Comparison of ENCODE assay signal across 16 cellular contexts in genomic region chr9:121150188-121150587, GRCh38. TPM values are rescaled to one million over a fixed set of nuclear protein-coding genes. Genes with fewer than 3 reads are reported as not detected.
DNase-seq lines count a peak whose midpoint lies in the region; ATAC-seq and TF ChIP-seq lines count a peak whose summit lies in the region.
"Had no signal": no experiment of that assay in that cellular context is flagged by ENCODE, and none has a peak within 500 bp of the region (broad histone marks: within the 10 kb centered on the region; RNA-seq: fewer than 3 reads in every experiment).

No MANE protein-coding gene starts in this region.

- peak overlapping the region; percentile 5 for H3K27ac Mint-ChIP-seq in activated naive CD4-positive, alpha-beta T cell treated with anti-CD3 and anti-CD28 coated beads for 36 hours
- H3K27ac Mint-ChIP-seq in CD8-positive, alpha-beta T cell, result peak overlapping the region; percentile 6
- H3K27ac Mint-ChIP-seq in WTC11, result no peak overlapping the region

- no peak overlapping the region for H3K18ac ChIP-seq in trophoblast cell (ENCODE audit: low read length)

- H4K12ac ChIP-seq in trophoblast cell (ENCODE audit: low read depth, low read length), result no peak overlapping the region

- H3K27ac ChIP-seq in CD8-positive, alpha-beta T cell (ENCODE audit: low read depth, low read length), result no peak overlapping the region
- H3K27ac ChIP-seq in trophoblast cell (ENCODE audit: low read depth, low read length) (no peak overlapping the region), vagina (no peak overlapping the region)
- H3K27ac ChIP-seq: BLaER1 treated with 17β-estradiol and CSF1 and Interleukin-3, amounts not matched to agents 10 nM and 100 nM had no signal

- no peak overlapping the region for H3K9ac ChIP-seq in trophoblast cell (ENCODE audit: low read length)
- H3K9ac ChIP-seq: BLaER1 treated with 17β-estradiol and CSF1 and Interleukin-3, amounts not matched to agents 10 nM and 100 nM had no signal

- no peak for TF ChIP-seq CTCF in CD8-positive, alpha-beta T cell (IDR thresholded peaks at IDR 0.05)
- TF ChIP-seq CTCF in WTC11 (IDR thresholded peaks at IDR 0.05) (no peak), vagina (IDR thresholded peaks at IDR 0.05) (no peak)

- H3K4me3 Mint-ChIP-seq in activated naive CD4-positive, alpha-beta T cell treated with anti-CD3 and anti-CD28 coated beads for 36 hours, result no peak overlapping the region
- no peak overlapping the region for H3K4me3 Mint-ChIP-seq in CD8-positive, alpha-beta T cell
- no peak overlapping the region for H3K4me3 Mint-ChIP-seq in WTC11

- H2AK5ac ChIP-seq in trophoblast cell (ENCODE audit: low read length), result no peak overlapping the region

- H3K4me1 Mint-ChIP-seq in activated naive CD4-positive, alpha-beta T cell treated with anti-CD3 and anti-CD28 coated beads for 36 hours (ENCODE audit: low read depth), result peaks cover 10% of the 10 kb centered on the region
- H3K4me1 Mint-ChIP-seq in CD8-positive, alpha-beta T cell (ENCODE audit: low read depth), result peaks cover 19% of the 10 kb centered on the region
- H3K4me1 Mint-ChIP-seq in WTC11, result peaks cover 9% of the 10 kb centered on the region

- intact Hi-C loops in activated naive CD4-positive, alpha-beta T cell treated with anti-CD3 and anti-CD28 coated beads for 36 hours (cut with micrococcal nuclease), result loop anchor here (10.0 kb wide), 1 partner anchor 165 kb away; no protein-coding TSS in a partner anchor
- intact Hi-C loops in CD8-positive, alpha-beta T cell (cut with DNase I, micrococcal nuclease), result no loop called here
- intact Hi-C loops in vagina (cut with DNase I), result no loop called here

- no peak overlapping the region for H3K4me2 ChIP-seq in trophoblast cell (ENCODE audit: low read length)
- H3K4me2 ChIP-seq: BLaER1 treated with 17β-estradiol and CSF1 and Interleukin-3, amounts not matched to agents 10 nM and 100 nM had no signal

- H2BK5ac ChIP-seq in trophoblast cell (ENCODE audit: low read depth, low read length, poor library complexity), result no peak overlapping the region

- WGBS in trophoblast cell (ENCODE audit: extremely low coverage, insufficient coverage, insufficient read length), result no CpG with 5 or more reads among the region's 2 CpGs

- no peak overlapping the region for H4K8ac ChIP-seq in trophoblast cell (ENCODE audit: low read depth, low read length)

- no peaks in the 10 kb centered on the region for H3K9me3 ChIP-seq in CD8-positive, alpha-beta T cell (ENCODE audit: low read length)
- H3K9me3 ChIP-seq in trophoblast cell (ENCODE audit: insufficient read depth, low read depth, low read length), result no peaks in the 10 kb centered on the region
- no peaks in the 10 kb centered on the region for H3K9me3 ChIP-seq in vagina
- H3K9me3 ChIP-seq: BLaER1 treated with 17β-estradiol and CSF1 and Interleukin-3, amounts not matched to agents 10 nM and 100 nM had no signal

- H3K9me3 Mint-ChIP-seq in activated naive CD4-positive, alpha-beta T cell treated with anti-CD3 and anti-CD28 coated beads for 36 hours, result no peaks in the 10 kb centered on the region
- H3K9me3 Mint-ChIP-seq in CD8-positive, alpha-beta T cell, result no peaks in the 10 kb centered on the region
- no peaks in the 10 kb centered on the region for H3K9me3 Mint-ChIP-seq in WTC11

- no peak overlapping the region for H2AFZ ChIP-seq in trophoblast cell (ENCODE audit: insufficient read depth, low read length, poor library complexity)

- peaks cover 46% of the 10 kb centered on the region for H3K36me3 Mint-ChIP-seq in activated naive CD4-positive, alpha-beta T cell treated with anti-CD3 and anti-CD28 coated beads for 36 hours (ENCODE audit: low read depth)
- peaks cover 83% of the 10 kb centered on the region for H3K36me3 Mint-ChIP-seq in CD8-positive, alpha-beta T cell
- peaks cover 5% of the 10 kb centered on the region; the same call in 1 of the 2 replicates for H3K36me3 Mint-ChIP-seq in WTC11

- H3K4me3 ChIP-seq in CD8-positive, alpha-beta T cell (ENCODE audit: low read depth, low read length), result no peak overlapping the region
- H3K4me3 ChIP-seq in trophoblast cell (ENCODE audit: low read depth, low read length), result peak overlapping the region; percentile 54
- no peak overlapping the region for H3K4me3 ChIP-seq in vagina
- H3K4me3 ChIP-seq: BLaER1 treated with 17β-estradiol and CSF1 and Interleukin-3, amounts not matched to agents 10 nM and 100 nM had no signal

- no peak overlapping the region for H2BK120ac ChIP-seq in trophoblast cell (ENCODE audit: insufficient read depth, low read length, poor library complexity)

- H3K79me2 ChIP-seq in trophoblast cell (ENCODE audit: control insufficient read depth, insufficient read depth, low read length, poor library complexity), result no peaks in the 10 kb centered on the region

- no peak overlapping the region for H2BK12ac ChIP-seq in trophoblast cell (ENCODE audit: low read length)

- no peak overlapping the region for H3K14ac ChIP-seq in trophoblast cell (ENCODE audit: low read length)

- H3K23ac ChIP-seq in trophoblast cell (ENCODE audit: low read length), result no peak overlapping the region

- peaks cover 5% of the 10 kb centered on the region for H3K4me1 ChIP-seq in CD8-positive, alpha-beta T cell (ENCODE audit: insufficient read depth, low read length)
- H3K4me1 ChIP-seq in trophoblast cell (ENCODE audit: control insufficient read depth in 1 of 2, insufficient read depth in 2 of 2, low read length in 2 of 2) (no peaks in the 10 kb centered on the region), vagina (no peaks in the 10 kb centered on the region)

- no peak overlapping the region for H3K4ac ChIP-seq in trophoblast cell (ENCODE audit: low read depth, low read length)

- no peak for ATAC-seq in CD8-positive, alpha-beta T cell
- ATAC-seq in WTC11 (no peak), GM18909 (IDR thresholded peaks at IDR 0.05; ENCODE audit: poor library complexity, unreplicated experiment) (no peak)
- ATAC-seq: Right ventricle myocardium inferior had no signal

- H3K27me3 Mint-ChIP-seq in activated naive CD4-positive, alpha-beta T cell treated with anti-CD3 and anti-CD28 coated beads for 36 hours (ENCODE audit: low read depth), result no peaks in the 10 kb centered on the region
- no peaks in the 10 kb centered on the region for H3K27me3 Mint-ChIP-seq in CD8-positive, alpha-beta T cell (ENCODE audit: low read depth)
- H3K27me3 Mint-ChIP-seq in WTC11 (ENCODE audit: low read depth), result no peaks in the 10 kb centered on the region

- no peak for TF ChIP-seq POLR2A in vagina (IDR thresholded peaks at IDR 0.05)

- no peak for DNase-seq in activated naive CD4-positive, alpha-beta T cell treated with anti-CD3 and anti-CD28 coated beads for 36 hours
- DNase-seq in activated naive CD4-positive, alpha-beta T cell (lab: John Stamatoyannopoulos, UW), result no peak
- DNase-seq in CD8-positive, alpha-beta T cell, result no peak
- no peak for DNase-seq in WTC11 (ENCODE audit: low spot score)
- DNase-seq in trophoblast cell, result no peak
- no peak for DNase-seq in NCI-H146 treated with DMSO at 0.1 percent for 48 hours (lab: John Stamatoyannopoulos, UW; ENCODE audit: unreplicated experiment)
- DNase-seq in vagina (ENCODE audit: extremely low spot score in 2 of 2), result no peak
- DNase-seq: DMS79 treated with DMSO at 0.1 percent for 48 hours; NCI-H1105; NCI-H1694; NCI-H2081 treated with DMSO at 0.1 percent for 48 hours; NCI-H748 treated with DMSO at 0.1 percent for 48 hours; NK-92 treated with Interleukin-12 subunit alpha and Interleukin-12 subunit beta, amount 100 ng/mL, for 24 hours had no signal

- peaks cover 50% of the 10 kb centered on the region for H3K36me3 ChIP-seq in CD8-positive, alpha-beta T cell (ENCODE audit: insufficient read depth, low read length)
- peaks cover 3 to 7% of the 10 kb centered on the region in 2 experiments for H3K36me3 ChIP-seq in trophoblast cell (ENCODE audit: control insufficient read depth in 1 of 2, insufficient read depth in 2 of 2, low read length in 2 of 2)
- H3K36me3 ChIP-seq in vagina, result peaks cover 0 to 44% of the 10 kb centered on the region in 2 donors

- no peaks in the 10 kb centered on the region for H3K79me1 ChIP-seq in trophoblast cell (ENCODE audit: low read length)

- H4K91ac ChIP-seq in trophoblast cell (ENCODE audit: low read depth, low read length), result no peak overlapping the region

- no peaks in the 10 kb centered on the region for H3K27me3 ChIP-seq in CD8-positive, alpha-beta T cell (ENCODE audit: insufficient read depth, low read length)
- no peaks in the 10 kb centered on the region for H3K27me3 ChIP-seq in trophoblast cell (ENCODE audit: insufficient read depth, low read length)
- H3K27me3 ChIP-seq in vagina, result no peaks in the 10 kb centered on the region
- H3K27me3 ChIP-seq: BLaER1 treated with 17β-estradiol and CSF1 and Interleukin-3, amounts not matched to agents 10 nM and 100 nM had no signal

- CTCF ChIA-PET in activated naive CD4-positive, alpha-beta T cell treated with anti-CD3 and anti-CD28 coated beads for 36 hours (lab: Charles Lee), result interaction anchor here (1.0 kb wide), 1 partner anchor 63 kb away, joined by 3 read pairs; no protein-coding TSS in a partner anchor
- CTCF ChIA-PET in CD8-positive, alpha-beta T cell (lab: Charles Lee), result interaction anchor here (0.8 to 1.7 kb wide), 3 partner anchors 18 to 20 kb away, joined by 3 to 4 read pairs (median 3); no protein-coding TSS in a partner anchor
- CTCF ChIA-PET in WTC11 (lab: Charles Lee), result interaction anchor here (1.5 kb wide), 1 partner anchor 19 kb away, joined by 4 read pairs; no protein-coding TSS in a partner anchor

- POLR2A ChIA-PET in CD8-positive, alpha-beta T cell (lab: Charles Lee), result interaction anchor here (1.1 kb wide), 1 partner anchor 29 kb away, joined by 3 read pairs; no protein-coding TSS in a partner anchor
- POLR2A ChIA-PET in WTC11 (lab: Charles Lee), result no interaction called here

TF ChIP-seq in WTC11, 78 proteins besides CTCF, POLR2A, EP300 and RAD21 (continues in another document):
- peak; percentile 53 for TF ChIP-seq ZNF423 (CRISPR knock-in tag; IDR thresholded peaks at IDR 0.05)
- no peak for TF ChIP-seq USF2 (CRISPR knock-in tag; IDR thresholded peaks at IDR 0.05)

RNA-seq across cellular contexts. Expression of gene RAB14, which starts 51.5 kb away (rescaled TPM):
- total RNA-seq in activated naive CD4-positive, alpha-beta T cell treated with anti-CD3 and anti-CD28 coated beads for 36 hours, result 10 to 100 TPM; 61.1 to 64.2 TPM
- 10 to 100 TPM; 58.8 to 60.4 TPM for total RNA-seq in CD8-positive, alpha-beta T cell
- total RNA-seq in WTC11 (2021) (32.3 to 36.0 TPM (median 34.0 TPM) in 3 replicates), vagina (29.0 TPM)
- polyA plus RNA-seq in trophoblast cell (2013), result 40.0 and 40.9 TPM in 2 replicates
